9 cellular contexts compared by ENCODE assay signal in genomic region chr11:102306817-102307814, GRCh38. TPM values are rescaled to one million over a fixed set of nuclear protein-coding genes. Genes with fewer than 3 reads are reported as not detected.
DNase-seq lines count a peak whose midpoint lies in the region; ATAC-seq, FAIRE-seq and TF ChIP-seq lines count a peak whose summit lies in the region.
"Had no signal": no experiment of that assay in that cellular context is flagged by ENCODE, and none has a peak within 500 bp of the region (broad histone marks: within the 10 kb centered on the region; RNA-seq: fewer than 3 reads in every experiment).

No MANE protein-coding gene starts in this region.

- DNase-seq in GM12891 (ENCODE audit: insufficient read length, low spot score) (no peak), NCI-H748 treated with DMSO at 0.1 percent for 48 hours (lab: John Stamatoyannopoulos, UW) (peak; percentile 42), natural killer cell (no peak), NCI-H2171 treated with DMSO at 0.1 percent for 48 hours (lab: John Stamatoyannopoulos, UW) (no peak), ecto neural progenitor cell (ENCODE audit: low spot score) (no peak), AG20443 (ENCODE audit: low spot score) (no peak)
- DNase-seq: NCI-H1092 had no signal

- TF ChIP-seq POLR2A in GM12891 (IDR thresholded peaks at IDR 0.05; ENCODE audit: low read depth, low read length), result no peak

- intact Hi-C loops in natural killer cell (cut with micrococcal nuclease), result no loop called here

- peak; percentile 42 for ATAC-seq in activated T-helper 17 cell treated with anti-CD3 and anti-CD28 coated beads, Interleukin-2, amount 50 U/mL, for 72 hours (replicated peaks)
- ATAC-seq in natural killer cell, result peak; percentile 21 to 77 (median 64)
- ATAC-seq in GM21723 (IDR thresholded peaks at IDR 0.05; ENCODE audit: unreplicated experiment), result no peak

- peaks cover 5% of the 10 kb centered on the region for H3K9me3 Mint-ChIP-seq in activated T-helper 17 cell treated with anti-CD3 and anti-CD28 coated beads, Interleukin-2, amount 50 U/mL, for 72 hours
- peaks cover 2 to 3% of the 10 kb centered on the region in 2 donors for H3K9me3 Mint-ChIP-seq in natural killer cell

- no peaks in the 10 kb centered on the region for H3K36me3 Mint-ChIP-seq in activated T-helper 17 cell treated with anti-CD3 and anti-CD28 coated beads, Interleukin-2, amount 50 U/mL, for 72 hours (ENCODE audit: low read depth)
- H3K36me3 Mint-ChIP-seq in natural killer cell, result no peaks in the 10 kb centered on the region

- H3K27ac Mint-ChIP-seq in activated T-helper 17 cell treated with anti-CD3 and anti-CD28 coated beads, Interleukin-2, amount 50 U/mL, for 72 hours, result peak overlapping the region; percentile 74
- H3K27ac Mint-ChIP-seq in natural killer cell, result peak overlapping the region in 1 of 2 donors; percentile 6

- H3K4me1 Mint-ChIP-seq in activated T-helper 17 cell treated with anti-CD3 and anti-CD28 coated beads, Interleukin-2, amount 50 U/mL, for 72 hours, result peaks cover 39% of the 10 kb centered on the region
- H3K4me1 Mint-ChIP-seq in natural killer cell, result peaks cover 12 to 17% of the 10 kb centered on the region in 2 donors

- H3K27me3 Mint-ChIP-seq in activated T-helper 17 cell treated with anti-CD3 and anti-CD28 coated beads, Interleukin-2, amount 50 U/mL, for 72 hours, result no peaks in the 10 kb centered on the region
- no peaks in the 10 kb centered on the region for H3K27me3 Mint-ChIP-seq in natural killer cell (ENCODE audit: low read depth in 2 of 2)

- peak; percentile 76 for FAIRE-seq in GM12891 (lab: Jason Lieb, UNC)

- peak overlapping the region; percentile 88 for H3K4me3 Mint-ChIP-seq in activated T-helper 17 cell treated with anti-CD3 and anti-CD28 coated beads, Interleukin-2, amount 50 U/mL, for 72 hours
- peak overlapping the region; percentile 38 for H3K4me3 Mint-ChIP-seq in natural killer cell

- no peak for TF ChIP-seq CTCF in natural killer cell (IDR thresholded peaks at IDR 0.05)

TF ChIP-seq in GM12891, 5 proteins besides CTCF, POLR2A, EP300 and RAD21:
- TF ChIP-seq SPI1 (IDR thresholded peaks at IDR 0.05; ENCODE audit: low read depth, low read length) (peak; percentile 78), POU2F2 (IDR thresholded peaks at IDR 0.05; ENCODE audit: low read depth, low read length) (no peak), PAX5 (IDR thresholded peaks at IDR 0.05; ENCODE audit: insufficient read depth, low read length, severe bottlenecking) (no peak)

RNA-seq across cellular contexts. Expression of gene BIRC3, which starts 10.2 kb away (rescaled TPM):
- 42.0 TPM for polyA plus RNA-seq in GM12891 (2012; ENCODE audit: low read depth, missing spikeins)
- total RNA-seq in activated T-helper 17 cell treated with anti-CD3 and anti-CD28 coated beads, Interleukin-2, amount 50 U/mL, for 72 hours, result 100 to 1,000 TPM; 124 to 355 TPM
- 10 to 100 TPM; 14.2 to 92.3 (median 20.1) TPM for total RNA-seq in natural killer cell

RNA-seq across cellular contexts. Expression of gene BIRC2, which starts 39.9 kb away (rescaled TPM):
- 19.6 TPM for polyA plus RNA-seq in GM12891 (2012; ENCODE audit: low read depth, missing spikeins)
- 10 to 100 TPM; 27.3 to 60.9 TPM for total RNA-seq in activated T-helper 17 cell treated with anti-CD3 and anti-CD28 coated beads, Interleukin-2, amount 50 U/mL, for 72 hours
- total RNA-seq in natural killer cell, result 100 to 1,000 TPM in 2 of 3 donors, 10 to 100 TPM in 1; 92.2 to 146 (median 111) TPM
